ENCODE assay signal across 8 cellular contexts in genomic region chr7:100469227-100470044, GRCh38. TPM values are rescaled to one million over a fixed set of nuclear protein-coding genes. Genes with fewer than 3 reads are reported as not detected.
DNase-seq lines count a peak whose midpoint lies in the region; ATAC-seq and TF ChIP-seq lines count a peak whose summit lies in the region.

No MANE protein-coding gene starts in this region.

- intact Hi-C loops in left ventricle myocardium superior (cut with micrococcal nuclease): no loop called here

- peak; percentile 96 for TF ChIP-seq CTCF in retinal pigment epithelial cell (conservative IDR thresholded peaks at IDR 0.05; ENCODE audit: low read depth, low read length)

- peak; percentile 66 for ATAC-seq in left ventricle myocardium superior
- ATAC-seq in GM21737 (IDR thresholded peaks at IDR 0.05; ENCODE audit: unreplicated experiment): no peak

- H3K4me3 ChIP-seq in retinal pigment epithelial cell (ENCODE audit: low read length): no peak overlapping the region

- DNase-seq in AG20443 (ENCODE audit: low spot score) (peak; percentile 94), GM19238 (ENCODE audit: insufficient read length, low spot score) (peak; percentile 95), NCI-H1417 treated with DMSO at 0.1 percent for 48 hours (lab: John Stamatoyannopoulos, UW) (peak; percentile 20), T-helper 22 cell (ENCODE audit: low read depth) (peak; percentile 54), amygdala (lab: John Stamatoyannopoulos, UW) (peak; percentile 18 to 94 (median 73)), left ventricle myocardium superior (peak; percentile 94), retinal pigment epithelial cell (ENCODE audit: low read depth) (no peak)

RNA-seq across cellular contexts. Expression of gene SPACDR, which starts 5.4 kb away (rescaled TPM):
- total RNA-seq in left ventricle myocardium superior: 0.32 TPM

RNA-seq across cellular contexts. Expression of gene TSC22D4, which starts 9.6 kb away (rescaled TPM):
- total RNA-seq in left ventricle myocardium superior: 51.1 TPM

RNA-seq across cellular contexts. Expression of gene NYAP1, which starts 14.3 kb away (rescaled TPM):
- 0.32 TPM for total RNA-seq in left ventricle myocardium superior

RNA-seq across cellular contexts. Expression of gene PPP1R35, which starts 33.1 kb away (rescaled TPM):
- total RNA-seq in left ventricle myocardium superior: 10.3 TPM

RNA-seq across cellular contexts. Expression of gene MEPCE, which starts 39.8 kb away (rescaled TPM):
- 25.8 TPM for total RNA-seq in left ventricle myocardium superior
